In genomic region chr19:33520844-33521479, GRCh38 we compare ENCODE assay signal across 8 cellular contexts. TPM values are rescaled to one million over a fixed set of nuclear protein-coding genes. Genes with fewer than 3 reads are reported as not detected.
DNase-seq lines count a peak whose midpoint lies in the region; ATAC-seq and TF ChIP-seq lines count a peak whose summit lies in the region.

No MANE protein-coding gene starts in this region.

- H3K36me3 Mint-ChIP-seq in activated T-cell treated with anti-CD3 and anti-CD28 coated beads, Interleukin-2, amount 50 U/mL, for 4 hours (ENCODE audit: insufficient read depth): no peaks in the 10 kb centered on the region
- no peaks in the 10 kb centered on the region for H3K36me3 Mint-ChIP-seq in activated naive CD8-positive, alpha-beta T cell treated with anti-CD3 and anti-CD28 coated beads, Interleukin-2, amount 10 ng/mL, durations not matched to agents 7 days and 5 days

- no peaks in the 10 kb centered on the region for H3K9me3 Mint-ChIP-seq in activated T-cell treated with anti-CD3 and anti-CD28 coated beads, Interleukin-2, amount 50 U/mL, for 4 hours
- no peaks in the 10 kb centered on the region for H3K9me3 Mint-ChIP-seq in activated naive CD8-positive, alpha-beta T cell treated with anti-CD3 and anti-CD28 coated beads, Interleukin-2, amount 10 ng/mL, durations not matched to agents 7 days and 5 days

- peaks cover 18% of the 10 kb centered on the region for H3K4me1 Mint-ChIP-seq in activated T-cell treated with anti-CD3 and anti-CD28 coated beads, Interleukin-2, amount 50 U/mL, for 4 hours (ENCODE audit: low read depth)
- H3K4me1 Mint-ChIP-seq in activated naive CD8-positive, alpha-beta T cell treated with anti-CD3 and anti-CD28 coated beads, Interleukin-2, amount 10 ng/mL, durations not matched to agents 7 days and 5 days: peaks cover 22% of the 10 kb centered on the region

- ATAC-seq in activated T-cell treated with anti-CD3 and anti-CD28 coated beads, Interleukin-2, amount 50 U/mL, for 4 hours: no peak
- no peak for ATAC-seq in activated naive CD8-positive, alpha-beta T cell treated with anti-CD3 and anti-CD28 coated beads, Interleukin-2, amount 10 ng/mL, durations not matched to agents 7 days and 5 days (ENCODE audit: low read depth)
- ATAC-seq in left lung (no peak), HG03175 (IDR thresholded peaks at IDR 0.05; ENCODE audit: unreplicated experiment) (no peak)

- peak overlapping the region in 1 of 2 donors; percentile 63 for H3K27ac ChIP-seq in left lung
- H3K27ac ChIP-seq in thyroid gland: peak overlapping the region in 2 of 3 donors; percentile 36 to 48

- TF ChIP-seq POLR2A in thyroid gland (IDR thresholded peaks at IDR 0.05): no peak

- H3K4me1 ChIP-seq in left lung (peaks cover 9 to 27% of the 10 kb centered on the region in 2 donors), thyroid gland (peaks cover 5 to 10% of the 10 kb centered on the region in 2 donors)

- H3K4me3 Mint-ChIP-seq in activated T-cell treated with anti-CD3 and anti-CD28 coated beads, Interleukin-2, amount 50 U/mL, for 4 hours: peak overlapping the region; percentile 87
- H3K4me3 Mint-ChIP-seq in activated naive CD8-positive, alpha-beta T cell treated with anti-CD3 and anti-CD28 coated beads, Interleukin-2, amount 10 ng/mL, durations not matched to agents 7 days and 5 days: peak overlapping the region; percentile 82

- WGBS in thyroid gland, 2 donors: 9 to 10% methylated on average over 15 to 17 of the region's 18 CpGs

- H3K27ac Mint-ChIP-seq in activated naive CD8-positive, alpha-beta T cell treated with anti-CD3 and anti-CD28 coated beads, Interleukin-2, amount 10 ng/mL, durations not matched to agents 7 days and 5 days: peak overlapping the region; percentile 32

- no peaks in the 10 kb centered on the region for H3K27me3 Mint-ChIP-seq in activated T-cell treated with anti-CD3 and anti-CD28 coated beads, Interleukin-2, amount 50 U/mL, for 4 hours (ENCODE audit: low read depth)
- no peaks in the 10 kb centered on the region for H3K27me3 Mint-ChIP-seq in activated naive CD8-positive, alpha-beta T cell treated with anti-CD3 and anti-CD28 coated beads, Interleukin-2, amount 10 ng/mL, durations not matched to agents 7 days and 5 days

- TF ChIP-seq CTCF in left lung (IDR thresholded peaks at IDR 0.05) (no peak), thyroid gland (IDR thresholded peaks at IDR 0.05) (no peak)

- POLR2A ChIA-PET in activated naive CD8-positive, alpha-beta T cell treated with anti-CD3 and anti-CD28 coated beads, Interleukin-2, amount 10 ng/mL, durations not matched to agents 7 days and 5 days (lab: Charles Lee): no interaction called here

- DNase-seq in activated T-cell treated with anti-CD3 and anti-CD28 coated beads, Interleukin-2, amount 50 U/mL, for 4 hours: no peak
- no peak for DNase-seq in activated T-cell treated with anti-CD3 and anti-CD28 coated beads for 4 hours
- no peak for DNase-seq in activated naive CD8-positive, alpha-beta T cell treated with anti-CD3 and anti-CD28 coated beads, Interleukin-2, amount 10 ng/mL, durations not matched to agents 7 days and 5 days
- no peak for DNase-seq in left lung
- no peak for DNase-seq in thyroid gland
- DNase-seq in glomerular visceral epithelial cell (ENCODE audit: extremely low spot score): no peak
- DNase-seq in NCI-H146 treated with DMSO at 0.1 percent for 48 hours (lab: John Stamatoyannopoulos, UW; ENCODE audit: unreplicated experiment): no peak

- no peaks in the 10 kb centered on the region for H3K9me3 ChIP-seq in left lung
- H3K9me3 ChIP-seq in thyroid gland: no peaks in the 10 kb centered on the region

- H3K36me3 ChIP-seq in left lung (no peaks in the 10 kb centered on the region), thyroid gland (no peaks in the 10 kb centered on the region)

- H3K27me3 ChIP-seq in left lung (peaks cover 0 to 6% of the 10 kb centered on the region in 2 donors), thyroid gland (no peaks in the 10 kb centered on the region)

- intact Hi-C loops in left lung (cut with DNase I) (no loop called here), thyroid gland (cut with DNase I) (no loop called here)

- peak overlapping the region; percentile 93 to 95 for H3K4me3 ChIP-seq in left lung
- peak overlapping the region; percentile 71 to 92 (median 74) for H3K4me3 ChIP-seq in thyroid gland (replicated peaks in 1 of 3)

RNA-seq across cellular contexts. Expression of gene PEPD, which starts 0.6 kb away (rescaled TPM):
- 10 to 100 TPM; 54.2 to 57.2 (median 55.1) TPM for total RNA-seq in activated T-cell treated with anti-CD3 and anti-CD28 coated beads, Interleukin-2, amount 50 U/mL, for 4 hours
- 10 to 100 TPM; 23.5 to 26.2 TPM for total RNA-seq in activated naive CD8-positive, alpha-beta T cell treated with anti-CD3 and anti-CD28 coated beads, Interleukin-2, amount 10 ng/mL, durations not matched to agents 7 days and 5 days
- total RNA-seq in left lung: 10 to 100 TPM; 73.2 to 90.1 TPM
- 100 to 1,000 TPM in 2 of 4 donors, 10 to 100 TPM in 2; 76.8 to 121 (median 102) TPM for total RNA-seq in thyroid gland
